8 cellular contexts compared by ENCODE assay signal in the genomic region with DNA sequence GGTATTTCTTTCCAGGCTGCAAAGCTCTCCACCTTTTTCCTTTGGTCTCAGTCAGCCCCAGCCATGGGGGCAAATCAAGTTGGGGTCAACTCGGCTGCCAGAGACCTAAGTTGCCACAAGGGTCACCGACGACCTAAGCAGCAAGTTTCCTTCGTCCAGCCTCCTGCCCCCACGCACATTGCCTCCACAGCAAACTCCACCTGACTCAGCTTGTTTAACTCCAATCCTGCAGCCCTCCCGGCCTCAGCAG. TPM values are rescaled to one million over a fixed set of nuclear protein-coding genes. Genes with fewer than 3 reads are reported as not detected.
DNase-seq lines count a peak whose midpoint lies in the region; ATAC-seq, FAIRE-seq and TF ChIP-seq lines count a peak whose summit lies in the region.

No MANE protein-coding gene starts in this region.

- H3K4me1 ChIP-seq in CD8-positive, alpha-beta memory T cell (ENCODE audit: insufficient read depth, low read length): peaks cover 16% of the 10 kb centered on the region
- peaks cover 30% of the 10 kb centered on the region for H3K4me1 ChIP-seq in OCI-LY1 (ENCODE audit: insufficient read depth, low read length, severe bottlenecking)
- peaks cover 14% of the 10 kb centered on the region for H3K4me1 ChIP-seq in endothelial cell of umbilical vein (ENCODE audit: control insufficient read depth, extremely low read depth, insufficient read depth, low read length)
- H3K4me1 ChIP-seq in ovary (ENCODE audit: insufficient read depth): peaks cover 3% of the 10 kb centered on the region

- no peak for TF ChIP-seq EP300 in ovary (IDR thresholded peaks at IDR 0.05)

- H3K79me2 ChIP-seq in OCI-LY1 (ENCODE audit: insufficient read depth, low read length): peaks cover 30% of the 10 kb centered on the region
- no peaks in the 10 kb centered on the region for H3K79me2 ChIP-seq in endothelial cell of umbilical vein (ENCODE audit: control insufficient read depth, insufficient read depth, low read length)

- H3F3A ChIP-seq in OCI-LY1 (ENCODE audit: insufficient read depth, low read length): peaks cover 4% of the 10 kb centered on the region; the same call in 1 of the 2 replicates

- no peak overlapping the region for H3K27ac ChIP-seq in CD8-positive, alpha-beta memory T cell (ENCODE audit: low read depth, low read length)
- no peak overlapping the region for H3K27ac ChIP-seq in OCI-LY1 (ENCODE audit: low read depth, low read length, poor library complexity, severe bottlenecking)
- H3K27ac ChIP-seq in endothelial cell of umbilical vein (ENCODE audit: insufficient read depth, low read depth, low read length): no peak overlapping the region
- H3K27ac ChIP-seq in ovary: no peak overlapping the region

- H3K4me3 ChIP-seq in CD8-positive, alpha-beta memory T cell (ENCODE audit: low read length): peak overlapping the region; percentile 52
- H3K4me3 ChIP-seq in OCI-LY1 (ENCODE audit: low read depth, low read length, poor library complexity, severe bottlenecking) (peak overlapping the region; percentile 85), endothelial cell of umbilical vein (replicated peaks in 1 of 3; ENCODE audit: insufficient read depth in 1 of 3, low read depth in 1 of 3, low read length in 3 of 3) (peak overlapping the region; percentile 60 to 67 (median 64)), ovary (peak overlapping the region; percentile 65)

- no peaks in the 10 kb centered on the region for H3K27me3 ChIP-seq in CD8-positive, alpha-beta memory T cell (ENCODE audit: insufficient read depth, low read length, poor library complexity, severe bottlenecking)
- no peaks in the 10 kb centered on the region for H3K27me3 ChIP-seq in OCI-LY1 (ENCODE audit: insufficient read depth, low read length)
- peaks cover 16 to 33% of the 10 kb centered on the region in 2 experiments for H3K27me3 ChIP-seq in endothelial cell of umbilical vein (ENCODE audit: control insufficient read depth in 2 of 2, insufficient read depth in 2 of 2, low read length in 2 of 2)
- H3K27me3 ChIP-seq in ovary: no peaks in the 10 kb centered on the region

- no peaks in the 10 kb centered on the region for H3K9me2 ChIP-seq in OCI-LY1 (ENCODE audit: low read depth, low read length)

- 0% methylated on average over 6 of the region's 6 CpGs for WGBS in ovary, 3 donors

- H3K9ac ChIP-seq in OCI-LY1 (ENCODE audit: low read length) (peak overlapping the region; percentile 78), endothelial cell of umbilical vein (replicated peaks; ENCODE audit: extremely low read depth, insufficient read depth, low read length) (no peak overlapping the region)

- CTCF ChIA-PET in CD8-positive, alpha-beta memory T cell (lab: Charles Lee): no interaction called here
- CTCF ChIA-PET in endothelial cell of umbilical vein (lab: Charles Lee): no interaction called here

- no peaks in the 10 kb centered on the region for H3K9me1 ChIP-seq in endothelial cell of umbilical vein (replicated peaks; ENCODE audit: control insufficient read depth, extremely low read depth, insufficient read depth, low read length)

- H3K36me3 ChIP-seq in CD8-positive, alpha-beta memory T cell (ENCODE audit: insufficient read depth, low read length): no peaks in the 10 kb centered on the region
- H3K36me3 ChIP-seq in OCI-LY1 (ENCODE audit: insufficient read depth, low read length) (no peaks in the 10 kb centered on the region), endothelial cell of umbilical vein (ENCODE audit: control insufficient read depth in 2 of 2, extremely low read depth in 1 of 2, insufficient read depth in 2 of 2, low read length in 2 of 2) (no peaks in the 10 kb centered on the region), ovary (no peaks in the 10 kb centered on the region)

- H3K4me3 Mint-ChIP-seq in CD8-positive, alpha-beta memory T cell: peak overlapping the region; percentile 76 to 93 (median 82)

- intact Hi-C loops in endothelial cell of umbilical vein (cut with micrococcal nuclease): loop anchor here (5.0 to 10.0 kb wide), 2 partner anchors 147 to 179 kb away; no protein-coding TSS in a partner anchor
- intact Hi-C loops in ovary (cut with DNase I): loop anchor here in 1 of 4 donors (10.0 kb wide), 1 partner anchor 121 kb away; a partner anchor contains a TSS

- peaks cover 16 to 23% (median 21%) of the 10 kb centered on the region in 3 donors for H3K4me1 Mint-ChIP-seq in CD8-positive, alpha-beta memory T cell

- H3K27ac Mint-ChIP-seq in CD8-positive, alpha-beta memory T cell: no peak overlapping the region

- H2AFZ ChIP-seq in OCI-LY1 (ENCODE audit: low read length) (no peak overlapping the region), endothelial cell of umbilical vein (ENCODE audit: low read depth, low read length) (peak overlapping the region; percentile 74)

- FAIRE-seq in endothelial cell of umbilical vein (lab: Jason Lieb, UNC): no peak

- DNase-seq in CD8-positive, alpha-beta memory T cell: no peak
- DNase-seq in endothelial cell of umbilical vein (ENCODE audit: low read depth, low spot score) (no peak), ovary (no peak), SKM-1 treated with dmso at 0.1 percent for 144 hours (lab: John Stamatoyannopoulos, UW; ENCODE audit: unreplicated experiment) (no peak), glomerular visceral epithelial cell (ENCODE audit: extremely low spot score) (no peak), occipital lobe (lab: John Stamatoyannopoulos, UW) (no peak)

- POLR2A ChIA-PET in CD8-positive, alpha-beta memory T cell (lab: Charles Lee): interaction anchor here (1.3 kb wide), 1 partner anchor 121 kb away, joined by 3 read pairs; no protein-coding TSS in a partner anchor
- POLR2A ChIA-PET in endothelial cell of umbilical vein (lab: Charles Lee): no interaction called here

- H3K9me3 ChIP-seq in CD8-positive, alpha-beta memory T cell (ENCODE audit: low read length): no peaks in the 10 kb centered on the region
- H3K9me3 ChIP-seq in OCI-LY1 (ENCODE audit: low read length) (no peaks in the 10 kb centered on the region), endothelial cell of umbilical vein (replicated peaks; ENCODE audit: control insufficient read depth, insufficient read depth, low read length) (no peaks in the 10 kb centered on the region), ovary (no peaks in the 10 kb centered on the region)

- no peak for TF ChIP-seq CTCF in OCI-LY1 (IDR thresholded peaks at IDR 0.05; ENCODE audit: low read length)
- no peak for TF ChIP-seq CTCF in endothelial cell of umbilical vein (IDR thresholded peaks at IDR 0.05; ENCODE audit: extremely low read depth in 1 of 2, insufficient read depth in 1 of 2, low read depth in 1 of 2, low read length in 2 of 2)
- no peak for TF ChIP-seq CTCF in ovary (IDR thresholded peaks at IDR 0.05)

- dilution Hi-C loops in endothelial cell of umbilical vein (cut with MboI; ENCODE audit: extremely low pct_ligation_motif_present, low sequenced_read_pairs): no loop called here

- TF ChIP-seq POLR2A in endothelial cell of umbilical vein (IDR thresholded peaks at IDR 0.05; ENCODE audit: low read depth, low read length) (no peak), ovary (IDR thresholded peaks at IDR 0.05) (no peak)

- peak overlapping the region; percentile 70 for H3K4me2 ChIP-seq in OCI-LY1 (ENCODE audit: low read length)
- H3K4me2 ChIP-seq in endothelial cell of umbilical vein (ENCODE audit: insufficient read depth, low read length): peak overlapping the region; percentile 80

- no peaks in the 10 kb centered on the region for H3K9me3 Mint-ChIP-seq in CD8-positive, alpha-beta memory T cell

- H3K36me3 Mint-ChIP-seq in CD8-positive, alpha-beta memory T cell: peaks cover 0 to 4% (median 0%) of the 10 kb centered on the region in 3 donors

- peaks cover 0 to 13% of the 10 kb centered on the region in 2 donors for H3K27me3 Mint-ChIP-seq in CD8-positive, alpha-beta memory T cell

- no peak for ATAC-seq in GM21717 (IDR thresholded peaks at IDR 0.05; ENCODE audit: unreplicated experiment)

- BruUV-seq in endothelial cell of umbilical vein (replicated peaks; lab: Mats Ljungman, UMichigan): no TSS peak

- no peaks in the 10 kb centered on the region for H4K20me1 ChIP-seq in OCI-LY1 (ENCODE audit: insufficient read depth, low read length)
- H4K20me1 ChIP-seq in endothelial cell of umbilical vein (replicated peaks; ENCODE audit: control insufficient read depth, extremely low read depth, insufficient read depth, low read length): no peaks in the 10 kb centered on the region

TF ChIP-seq in endothelial cell of umbilical vein, 7 proteins besides CTCF, POLR2A, EP300 and RAD21:
- TF ChIP-seq GATA2 (IDR thresholded peaks at IDR 0.05; ENCODE audit: insufficient read depth, insufficient read length, low read depth, low read length) (no peak), JUN (IDR thresholded peaks at IDR 0.05; ENCODE audit: borderline replicate concordance, insufficient read depth, insufficient read length, low read depth) (no peak), EZH2 (IDR thresholded peaks at IDR 0.05; ENCODE audit: borderline replicate concordance, low read depth, low read length, severe bottlenecking) (no peak), FOS (IDR thresholded peaks at IDR 0.05; ENCODE audit: borderline replicate concordance, insufficient read depth, low read length) (no peak), POLR2AphosphoS5 (IDR thresholded peaks at IDR 0.05; ENCODE audit: insufficient read depth, low read depth, low read length) (no peak), MYC (IDR thresholded peaks at IDR 0.05; ENCODE audit: low read depth, low read length) (no peak)
- TF ChIP-seq, protein P1, sequence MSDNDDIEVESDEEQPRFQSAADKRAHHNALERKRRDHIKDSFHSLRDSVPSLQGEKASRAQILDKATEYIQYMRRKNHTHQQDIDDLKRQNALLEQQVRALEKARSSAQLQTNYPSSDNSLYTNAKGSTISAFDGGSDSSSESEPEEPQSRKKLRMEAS (IDR thresholded peaks at IDR 0.05; ENCODE audit: insufficient read depth, insufficient read length): no peak
TF ChIP-seq in endothelial cell of umbilical vein: peak in this region for 0.

RNA-seq across cellular contexts. Expression of a gene that starts 0.8 kb away (rescaled TPM):
- under 1 TPM; 0.31 to 0.46 TPM for total RNA-seq in CD8-positive, alpha-beta memory T cell
- polyA plus RNA-seq in CD8-positive, alpha-beta memory T cell: 0.70 TPM
- total RNA-seq in endothelial cell of umbilical vein (0.97 and 2.1 TPM in 2 replicates), ovary (1 to 10 TPM; 2.0 to 5.6 (median 3.0) TPM), occipital lobe (67.2 TPM)
- polyA plus RNA-seq in endothelial cell of umbilical vein (2.0 and 2.4 TPM in 2 replicates), ovary (1 to 10 TPM; 2.6 to 4.0 TPM)
- polyA plus RNA-seq in endothelial cell of umbilical vein (2011; cell fraction: cytosol; rRNA removed): 1.9 and 2.3 TPM in 2 replicates
- polyA plus RNA-seq in endothelial cell of umbilical vein (2011; cell fraction: nucleus; rRNA removed): 1.0 and 1.3 TPM in 2 replicates
- polyA plus RNA-seq in endothelial cell of umbilical vein (2012): 1.2 and 1.3 TPM in 2 replicates
- polyA minus RNA-seq in endothelial cell of umbilical vein: 2.2 TPM in 2 replicates
- polyA minus RNA-seq in endothelial cell of umbilical vein (2011; cell fraction: cytosol; rRNA and poly(A)+ RNA removed): not detected
- polyA minus RNA-seq in endothelial cell of umbilical vein (2011; cell fraction: nucleus; rRNA and poly(A)+ RNA removed): 1.3 TPM in 2 replicates

Comparison
In these comparisons a context has a peak if more than half of its experiments do, and no peak if none do; other contexts are left out.
1. RNA of a gene that starts 0.8 kb away (total RNA-seq): 67.2 TPM in occipital lobe (single experiment); 2.0 to 5.6 TPM in ovary, 0.97 to 2.1 TPM in endothelial cell of umbilical vein and 0.31 to 0.46 TPM in CD8-positive, alpha-beta memory T cell; every median in the first group is over 10 times any median in the second.
2. Peak in every context shown above with its lines, with median percentiles within 50 percentile points of each other: H3K4me3 ChIP-seq.